In the genomic region with DNA sequence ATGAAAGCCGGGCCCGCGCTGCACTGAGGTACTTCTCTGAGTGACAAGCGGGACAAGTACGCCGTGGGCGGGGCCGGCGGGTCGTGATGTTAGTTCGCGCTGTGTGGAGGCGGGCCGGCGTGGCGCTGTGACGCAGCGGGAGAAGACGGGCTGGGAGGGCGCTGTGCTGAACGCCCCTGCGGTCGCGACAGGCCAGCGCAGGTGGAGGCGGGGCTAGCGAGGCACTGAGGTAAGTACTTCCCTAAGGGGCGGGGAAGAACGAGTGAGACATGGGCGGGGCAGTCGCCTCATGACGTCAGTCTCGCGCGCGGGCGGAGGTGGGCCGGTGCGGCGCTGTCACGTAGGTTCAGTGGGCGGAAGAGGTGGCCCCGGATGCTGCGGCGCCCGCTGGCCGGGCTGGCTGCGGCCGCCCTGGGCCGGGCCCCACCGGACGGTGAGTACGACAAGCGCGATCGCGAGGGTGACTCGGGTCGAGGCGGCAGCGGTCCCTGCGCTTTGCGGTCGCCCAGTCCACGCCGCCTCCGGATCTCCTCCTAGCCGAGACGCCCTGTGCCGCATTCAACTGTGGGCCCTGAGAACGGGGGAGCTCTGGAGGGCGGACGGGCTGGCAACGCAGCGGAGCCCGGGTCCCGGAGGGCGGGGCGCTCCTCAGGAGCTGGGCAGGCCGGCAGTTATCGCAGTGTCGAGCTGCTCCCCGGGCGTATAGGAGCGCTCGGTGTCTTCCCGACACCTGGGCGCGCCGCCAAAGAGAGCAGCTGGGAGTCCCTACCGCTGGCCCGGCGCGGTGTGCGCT, we compare ENCODE assay signal across 8 cellular contexts. TPM values are rescaled to one million over a fixed set of nuclear protein-coding genes. Genes with fewer than 3 reads are reported as not detected.
DNase-seq lines count a peak whose midpoint lies in the region; ATAC-seq and TF ChIP-seq lines count a peak whose summit lies in the region.

A gene with protein sequence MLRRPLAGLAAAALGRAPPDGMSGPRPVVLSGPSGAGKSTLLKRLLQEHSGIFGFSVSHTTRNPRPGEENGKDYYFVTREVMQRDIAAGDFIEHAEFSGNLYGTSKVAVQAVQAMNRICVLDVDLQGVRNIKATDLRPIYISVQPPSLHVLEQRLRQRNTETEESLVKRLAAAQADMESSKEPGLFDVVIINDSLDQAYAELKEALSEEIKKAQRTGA (plus strand): TSS at position 349 of the 793 bp plus-strand sequence. CDS start 24 bp downstream, at position 373.

- H3K36me3 ChIP-seq in ovary: no peaks in the 10 kb centered on the region
- H3K36me3 ChIP-seq in thyroid gland: no peaks in the 10 kb centered on the region

- TF ChIP-seq CTCF in GM12874 (IDR thresholded peaks at IDR 0.05; ENCODE audit: insufficient read depth, low read depth, low read length) (0 out of 2 replicates have a peak, but pooled peaks have one; percentile 2), ovary (IDR thresholded peaks at IDR 0.05) (peak; percentile 20 to 62 (median 55)), thyroid gland (IDR thresholded peaks at IDR 0.05) (peak in 4 of 6 experiments; percentile 16 to 44 (median 24))

- H3K4me1 ChIP-seq in ovary (ENCODE audit: insufficient read depth) (peaks cover 16% of the 10 kb centered on the region), thyroid gland (peaks cover 23 to 36% of the 10 kb centered on the region in 2 donors)

- H3K9me3 ChIP-seq in ovary (no peaks in the 10 kb centered on the region), thyroid gland (no peaks in the 10 kb centered on the region)

- ATAC-seq in HG02763 (IDR thresholded peaks at IDR 0.05; ENCODE audit: unreplicated experiment): peak; percentile 90
- peak; percentile 95 for ATAC-seq in Right ventricle myocardium inferior

- intact Hi-C loops in Right ventricle myocardium inferior (cut with DNase I) (loop anchor here (1.0 to 2.0 kb wide), 3 partner anchors 25 to 69 kb away; partner anchors contain the start of genes IBA57, MRPL55 and OBSCN), ovary (cut with DNase I) (loop anchor here in 2 of 4 donors (1.0 to 10.0 kb wide), 2 partner anchors 25 to 345 kb away; partner anchors contain the start of genes IBA57 (in 1 of the 2) and RNF187 (in 1 of the 2)), thyroid gland (cut with DNase I) (loop anchor here (5.0 to 10.0 kb wide), 2 partner anchors 33 to 75 kb away; partner anchors contain the start of gene MRPL55)

- H3K27ac ChIP-seq in ovary (peak within 1 kb of the TSS; percentile 49 to 88), thyroid gland (peak within 1 kb of the TSS; percentile 82 to 97 (median 90))

- TF ChIP-seq EP300 in ovary (IDR thresholded peaks at IDR 0.05): peak; percentile 81

- H3K4me3 ChIP-seq in ovary: peak within 1 kb of the TSS; percentile 83
- peak within 1 kb of the TSS; percentile 82 to 98 (median 96) for H3K4me3 ChIP-seq in thyroid gland (replicated peaks in 1 of 3)

- H3K27me3 ChIP-seq in ovary: no peaks in the 10 kb centered on the region
- no peaks in the 10 kb centered on the region for H3K27me3 ChIP-seq in thyroid gland

- peak; percentile 96 to 99 (median 99) for DNase-seq in NCI-H1417 (lab: John Stamatoyannopoulos, UW)
- peak; percentile 90 to 96 for DNase-seq in SW 1271 (lab: John Stamatoyannopoulos, UW)
- DNase-seq in activated naive CD8-positive, alpha-beta T cell treated with anti-CD3 and anti-CD28 coated beads, Interleukin-2, amount 50 U/mL, for 16 hours (ENCODE audit: low read depth, low spot score): peak; percentile 100
- DNase-seq in Right ventricle myocardium inferior (ENCODE audit: missing footprints): peak; percentile 100
- peak; percentile 99 to 100 (median 99) for DNase-seq in ovary
- peak; percentile 100 for DNase-seq in thyroid gland

- WGBS in ovary, 3 donors: 0% methylated on average over 78 to 95 of the region's 95 CpGs
- 0% methylated on average over 14 to 15 of the region's 95 CpGs for WGBS in thyroid gland, 2 donors

- peak; percentile 96 for TF ChIP-seq POLR2A in ovary (IDR thresholded peaks at IDR 0.05)
- TF ChIP-seq POLR2A in thyroid gland (IDR thresholded peaks at IDR 0.05): peak; percentile 86 to 92

RNA-seq across cellular contexts. Expression of the gene that starts here (rescaled TPM):
- 162 TPM for total RNA-seq in Right ventricle myocardium inferior
- 100 to 1,000 TPM; 129 to 256 (median 171) TPM for total RNA-seq in ovary
- polyA plus RNA-seq in ovary: 100 to 1,000 TPM in 1 of 2 donors, 10 to 100 TPM in 1; 17.7 to 228 TPM
- total RNA-seq in thyroid gland: 100 to 1,000 TPM; 157 to 385 (median 283) TPM

Comparison
In these comparisons a context has a peak if more than half of its experiments do, and no peak if none do; other contexts are left out.
1. Peak in every context shown above with its lines: DNase-seq, ATAC-seq, H3K4me3 ChIP-seq and H3K27ac ChIP-seq.
2. CTCF ChIP-seq: peak in every context shown above with its lines; median percentile 55 in ovary; 24 in thyroid gland; 2 in GM12874.